8 cellular contexts compared by ENCODE assay signal in the genomic region with DNA sequence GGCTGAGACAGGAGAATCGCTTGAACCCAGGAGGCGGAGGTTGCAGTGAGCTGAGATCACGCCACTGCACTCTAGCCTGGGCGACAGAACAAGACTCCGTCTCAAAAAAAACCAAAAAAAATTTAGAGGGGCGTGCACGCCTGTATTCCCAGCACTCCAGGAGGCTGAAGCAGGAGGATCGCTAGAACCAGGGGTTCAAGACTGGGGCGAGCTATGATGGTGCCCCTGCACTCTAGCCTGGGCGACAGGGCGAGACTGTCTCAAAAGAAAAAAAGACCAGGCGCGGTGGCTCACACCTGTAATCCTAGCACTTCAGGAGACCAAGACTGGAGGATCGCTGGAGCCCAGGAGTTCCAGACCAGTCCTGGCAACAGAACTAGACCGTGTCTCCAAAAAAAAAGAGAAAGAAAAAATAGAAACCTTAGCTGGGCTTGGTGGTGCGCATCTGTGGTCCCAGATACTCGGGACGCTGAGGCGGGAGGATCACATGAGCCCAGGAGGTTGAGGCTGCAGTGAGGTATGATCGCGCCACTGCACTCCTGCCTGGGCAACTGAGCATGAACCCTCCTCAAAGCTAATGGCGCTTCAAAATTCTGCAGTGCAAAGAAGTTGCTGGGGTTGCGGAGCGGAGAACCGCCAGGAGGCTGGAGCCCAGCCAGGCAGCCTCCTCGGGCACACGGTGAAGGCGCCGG. TPM values are rescaled to one million over a fixed set of nuclear protein-coding genes. Genes with fewer than 3 reads are reported as not detected.
A peak's percentile ranks its signal among the peaks of the same experiment; 100 is the strongest.
DNase-seq lines count a peak whose midpoint lies in the region; ATAC-seq and TF ChIP-seq lines count a peak whose summit lies in the region.

No MANE protein-coding gene starts in this region.

- intact Hi-C loops in upper lobe of right lung (cut with DNase I): no loop called here

- in situ Hi-C loops in brain microvascular endothelial cell (cut with HindIII; ENCODE audit: low pct_ligation_motif_present, low sequenced_read_pairs): no loop called here

- no peaks in the 10 kb centered on the region for H3K9me3 ChIP-seq in upper lobe of right lung

- peak overlapping the region; percentile 99 for H3K27ac Mint-ChIP-seq in memory B cell

- H3K4me1 ChIP-seq in upper lobe of right lung: peaks cover 16% of the 10 kb centered on the region

- H3K36me3 ChIP-seq in brain microvascular endothelial cell (replicated peaks) (no peaks in the 10 kb centered on the region), upper lobe of right lung (peaks cover 5% of the 10 kb centered on the region)

- H3K27ac ChIP-seq in brain microvascular endothelial cell (peak overlapping the region; percentile 97), upper lobe of right lung (peak overlapping the region; percentile 95)

- DNase-seq in NCI-H2196 (lab: John Stamatoyannopoulos, UW; ENCODE audit: unreplicated experiment) (peak; percentile 37), NCI-H2196 treated with DMSO at 0.1 percent for 48 hours (lab: John Stamatoyannopoulos, UW; ENCODE audit: unreplicated experiment) (no peak), brain microvascular endothelial cell (no peak), memory B cell (ENCODE audit: low spot score in 2 of 2) (no peak), upper lobe of right lung (no peak), dedifferentiated amniotic fluid mesenchymal stem cell (ENCODE audit: extremely low spot score) (no peak), Kasumi-1 (lab: John Stamatoyannopoulos, UW) (no peak)

- peaks cover 20% of the 10 kb centered on the region for H3K4me1 Mint-ChIP-seq in memory B cell

- no peaks in the 10 kb centered on the region for H3K27me3 Mint-ChIP-seq in memory B cell

- ATAC-seq in HG03432 (IDR thresholded peaks at IDR 0.05; ENCODE audit: unreplicated experiment): peak; percentile 23
- ATAC-seq in memory B cell (ENCODE audit: low read depth): no peak
- no peak for ATAC-seq in upper lobe of right lung

- peak overlapping the region; percentile 100 for H3K4me3 Mint-ChIP-seq in memory B cell

- H3K27me3 ChIP-seq in brain microvascular endothelial cell (replicated peaks) (no peaks in the 10 kb centered on the region), upper lobe of right lung (no peaks in the 10 kb centered on the region)

- TF ChIP-seq CTCF in brain microvascular endothelial cell (IDR thresholded peaks at IDR 0.05; ENCODE audit: low read depth, low read length, missing control alignments): no peak
- no peak for TF ChIP-seq CTCF in upper lobe of right lung (IDR thresholded peaks at IDR 0.05)

- H3K36me3 Mint-ChIP-seq in memory B cell: peaks cover 3% of the 10 kb centered on the region

- H3K4me3 ChIP-seq in brain microvascular endothelial cell (ENCODE audit: low read depth, low read length): peak overlapping the region; percentile 89
- H3K4me3 ChIP-seq in upper lobe of right lung: peak overlapping the region; percentile 88

- no peaks in the 10 kb centered on the region for H3K9me3 Mint-ChIP-seq in memory B cell

RNA-seq across cellular contexts. Expression of gene MBLAC1, which starts 0.4 kb away (rescaled TPM):
- total RNA-seq in upper lobe of right lung: 3.0 TPM

RNA-seq across cellular contexts. Expression of gene CNPY4, which starts 7.0 kb away (rescaled TPM):
- total RNA-seq in upper lobe of right lung: 9.8 TPM

RNA-seq across cellular contexts. Expression of gene TAF6, which starts 7.2 kb away (rescaled TPM):
- 34.9 TPM for total RNA-seq in upper lobe of right lung

RNA-seq across cellular contexts. Expression of gene LAMTOR4, which starts 22.3 kb away (rescaled TPM):
- total RNA-seq in upper lobe of right lung: 105 TPM

RNA-seq across cellular contexts. Expression of gene AP4M1, which starts 24.9 kb away (rescaled TPM):
- 16.8 TPM for total RNA-seq in upper lobe of right lung
